In genomic region chr16:31113420-31114124, GRCh38 we compare ENCODE assay signal across 13 cellular contexts. TPM values are rescaled to one million over a fixed set of nuclear protein-coding genes. Genes with fewer than 3 reads are reported as not detected.
DNase-seq lines count a peak whose midpoint lies in the region; ATAC-seq lines count a peak whose summit lies in the region.
"Had no signal": no experiment of that assay in that cellular context is flagged by ENCODE, and none has a peak within 500 bp of the region (broad histone marks: within the 10 kb centered on the region; RNA-seq: fewer than 3 reads in every experiment).

No MANE protein-coding gene starts in this region.

- H3K4me1 Mint-ChIP-seq in activated naive CD4-positive, alpha-beta T cell treated with anti-CD3 and anti-CD28 coated beads for 36 hours (ENCODE audit: low read depth) = peaks cover 37% of the 10 kb centered on the region
- H3K4me1 Mint-ChIP-seq in activated CD4-positive, alpha-beta memory T cell treated with anti-CD3 and anti-CD28 coated beads for 36 hours (ENCODE audit: low read depth) = peaks cover 19% of the 10 kb centered on the region
- peaks cover 11 to 29% (median 22%) of the 10 kb centered on the region in 4 donors for H3K4me1 Mint-ChIP-seq in naive thymus-derived CD8-positive, alpha-beta T cell

- H3K36me3 ChIP-seq in thymus (ENCODE audit: control insufficient read depth, insufficient read depth) = peaks cover 37% of the 10 kb centered on the region

- H3K9me3 ChIP-seq in thymus (ENCODE audit: control insufficient read depth) = no peaks in the 10 kb centered on the region

- peaks cover 9% of the 10 kb centered on the region for H3K4me1 ChIP-seq in thymus (ENCODE audit: control insufficient read depth, insufficient read depth, low read length)

- no peak for ATAC-seq in activated naive CD4-positive, alpha-beta T cell treated with anti-CD3 and anti-CD28 coated beads, Interleukin-2, amount 50 U/mL, for 72 hours
- ATAC-seq in HG03442 (IDR thresholded peaks at IDR 0.05; ENCODE audit: unreplicated experiment) = no peak
- no peak for ATAC-seq in naive thymus-derived CD8-positive, alpha-beta T cell

- no peaks in the 10 kb centered on the region for H3K27me3 ChIP-seq in thymus (ENCODE audit: control insufficient read depth, insufficient read depth)

- H3K4me3 ChIP-seq in thymus (ENCODE audit: low read length) = no peak overlapping the region

- DNase-seq in activated naive CD4-positive, alpha-beta T cell treated with anti-CD3 and anti-CD28 coated beads for 36 hours = no peak
- no peak for DNase-seq in activated naive CD4-positive, alpha-beta T cell treated with anti-CD3 and anti-CD28 coated beads, Interleukin-2, amount 50 U/mL, for 72 hours (ENCODE audit: low spot score in 2 of 2)
- DNase-seq in activated CD4-positive, alpha-beta memory T cell treated with anti-CD3 and anti-CD28 coated beads for 36 hours = no peak
- DNase-seq in left kidney (ENCODE audit: low read depth, low spot score) (peak; percentile 68), NCI-H2081 treated with DMSO at 0.1 percent for 48 hours (lab: John Stamatoyannopoulos, UW) (no peak)
- DNase-seq in naive thymus-derived CD8-positive, alpha-beta T cell = no peak
- DNase-seq: NCI-H524 had no signal

- H3K27me3 Mint-ChIP-seq in activated naive CD4-positive, alpha-beta T cell treated with anti-CD3 and anti-CD28 coated beads for 36 hours (ENCODE audit: low read depth) = no peaks in the 10 kb centered on the region
- H3K27me3 Mint-ChIP-seq in activated CD4-positive, alpha-beta memory T cell treated with anti-CD3 and anti-CD28 coated beads for 36 hours = no peaks in the 10 kb centered on the region
- no peaks in the 10 kb centered on the region for H3K27me3 Mint-ChIP-seq in naive thymus-derived CD8-positive, alpha-beta T cell

- H3K4me3 Mint-ChIP-seq in activated naive CD4-positive, alpha-beta T cell treated with anti-CD3 and anti-CD28 coated beads for 36 hours = no peak overlapping the region
- no peak overlapping the region for H3K4me3 Mint-ChIP-seq in activated CD4-positive, alpha-beta memory T cell treated with anti-CD3 and anti-CD28 coated beads for 36 hours
- peak overlapping the region in 3 of 10 donors; percentile 19 to 50 (median 20) for H3K4me3 Mint-ChIP-seq in naive thymus-derived CD8-positive, alpha-beta T cell

- H3K27ac Mint-ChIP-seq in activated naive CD4-positive, alpha-beta T cell treated with anti-CD3 and anti-CD28 coated beads for 36 hours = peak overlapping the region; percentile 63
- peak overlapping the region in 1 of 2 donors; percentile 75 for H3K27ac Mint-ChIP-seq in activated naive CD4-positive, alpha-beta T cell treated with anti-CD3 and anti-CD28 coated beads, Interleukin-2, amount 50 U/mL, for 72 hours
- H3K27ac Mint-ChIP-seq in activated CD4-positive, alpha-beta memory T cell treated with anti-CD3 and anti-CD28 coated beads for 36 hours = peak overlapping the region; percentile 11
- H3K27ac Mint-ChIP-seq in naive thymus-derived CD8-positive, alpha-beta T cell = peak overlapping the region in 4 of 10 donors; percentile 15 to 69 (median 34)

- H3K9me3 Mint-ChIP-seq in activated naive CD4-positive, alpha-beta T cell treated with anti-CD3 and anti-CD28 coated beads for 36 hours = no peaks in the 10 kb centered on the region
- no peaks in the 10 kb centered on the region for H3K9me3 Mint-ChIP-seq in activated naive CD4-positive, alpha-beta T cell treated with anti-CD3 and anti-CD28 coated beads, Interleukin-2, amount 50 U/mL, for 72 hours
- H3K9me3 Mint-ChIP-seq in activated CD4-positive, alpha-beta memory T cell treated with anti-CD3 and anti-CD28 coated beads for 36 hours = no peaks in the 10 kb centered on the region
- no peaks in the 10 kb centered on the region for H3K9me3 Mint-ChIP-seq in naive thymus-derived CD8-positive, alpha-beta T cell

- intact Hi-C loops in activated naive CD4-positive, alpha-beta T cell treated with anti-CD3 and anti-CD28 coated beads for 36 hours (cut with micrococcal nuclease) = no loop called here
- intact Hi-C loops in activated CD4-positive, alpha-beta memory T cell treated with anti-CD3 and anti-CD28 coated beads for 36 hours (cut with micrococcal nuclease) = no loop called here

- POLR2A ChIA-PET in activated CD4-positive, alpha-beta memory T cell treated with anti-CD3 and anti-CD28 coated beads for 36 hours (lab: Charles Lee) = no interaction called here
- POLR2A ChIA-PET in naive thymus-derived CD8-positive, alpha-beta T cell (lab: Charles Lee) = interaction anchor here (1.4 to 1.7 kb wide), 2 partner anchors 29 to 65 kb away, joined by 5 to 6 read pairs; no protein-coding TSS in a partner anchor

- H3K36me3 Mint-ChIP-seq in activated naive CD4-positive, alpha-beta T cell treated with anti-CD3 and anti-CD28 coated beads for 36 hours (ENCODE audit: low read depth) = peaks cover 11% of the 10 kb centered on the region
- H3K36me3 Mint-ChIP-seq in activated naive CD4-positive, alpha-beta T cell treated with anti-CD3 and anti-CD28 coated beads, Interleukin-2, amount 50 U/mL, for 72 hours = peaks cover 7 to 19% of the 10 kb centered on the region in 2 donors
- peaks cover 12% of the 10 kb centered on the region for H3K36me3 Mint-ChIP-seq in activated CD4-positive, alpha-beta memory T cell treated with anti-CD3 and anti-CD28 coated beads for 36 hours
- peaks cover 0 to 23% (median 2%) of the 10 kb centered on the region in 3 donors for H3K36me3 Mint-ChIP-seq in naive thymus-derived CD8-positive, alpha-beta T cell

- peak overlapping the region; percentile 25 for H3K27ac ChIP-seq in thymus (ENCODE audit: low read depth)

- 59% methylated on average over 2 of the region's 2 CpGs for WGBS in thymus

- CTCF ChIA-PET in activated naive CD4-positive, alpha-beta T cell treated with anti-CD3 and anti-CD28 coated beads for 36 hours (lab: Charles Lee) = no interaction called here
- CTCF ChIA-PET in activated CD4-positive, alpha-beta memory T cell treated with anti-CD3 and anti-CD28 coated beads for 36 hours (lab: Charles Lee) = interaction anchor here (0.9 to 1.2 kb wide), 2 partner anchors 28 to 29 kb away, joined by 4 to 5 read pairs; no protein-coding TSS in a partner anchor

RNA-seq across cellular contexts. Expression of gene KAT8, which starts 3.9 kb away (rescaled TPM):
- total RNA-seq in activated naive CD4-positive, alpha-beta T cell treated with anti-CD3 and anti-CD28 coated beads for 36 hours = 10 to 100 TPM; 58.1 to 64.5 TPM
- total RNA-seq in activated naive CD4-positive, alpha-beta T cell treated with anti-CD3 and anti-CD28 coated beads, Interleukin-2, amount 50 U/mL, for 72 hours = 10 to 100 TPM; 57.8 to 88.5 TPM
- 10 to 100 TPM; 48.8 to 49.6 TPM for total RNA-seq in activated CD4-positive, alpha-beta memory T cell treated with anti-CD3 and anti-CD28 coated beads for 36 hours
- polyA plus RNA-seq in thymus = 72.9 TPM
- total RNA-seq in naive thymus-derived CD8-positive, alpha-beta T cell = 100 to 1,000 TPM; 118 to 123 TPM
- 10 to 100 TPM; 58.0 to 90.5 (median 67.4) TPM for polyA plus RNA-seq in naive thymus-derived CD8-positive, alpha-beta T cell

RNA-seq across cellular contexts. Expression of gene BCKDK, which starts 5.4 kb away (rescaled TPM):
- total RNA-seq in activated naive CD4-positive, alpha-beta T cell treated with anti-CD3 and anti-CD28 coated beads for 36 hours = 10 to 100 TPM; 21.3 to 23.1 TPM
- 10 to 100 TPM; 18.3 to 61.0 TPM for total RNA-seq in activated naive CD4-positive, alpha-beta T cell treated with anti-CD3 and anti-CD28 coated beads, Interleukin-2, amount 50 U/mL, for 72 hours
- total RNA-seq in activated CD4-positive, alpha-beta memory T cell treated with anti-CD3 and anti-CD28 coated beads for 36 hours = 10 to 100 TPM; 38.5 to 40.5 TPM
- polyA plus RNA-seq in thymus = 16.7 TPM
- total RNA-seq in naive thymus-derived CD8-positive, alpha-beta T cell = 10 to 100 TPM; 17.1 to 19.7 TPM
- polyA plus RNA-seq in naive thymus-derived CD8-positive, alpha-beta T cell = 10 to 100 TPM; 20.8 to 30.8 (median 23.4) TPM

RNA-seq across cellular contexts. Expression of gene VKORC1, which starts 19.0 kb away (rescaled TPM):
- total RNA-seq in activated naive CD4-positive, alpha-beta T cell treated with anti-CD3 and anti-CD28 coated beads for 36 hours = 10 to 100 TPM; 43.4 to 47.8 TPM
- 10 to 100 TPM; 41.4 to 91.4 TPM for total RNA-seq in activated naive CD4-positive, alpha-beta T cell treated with anti-CD3 and anti-CD28 coated beads, Interleukin-2, amount 50 U/mL, for 72 hours
- total RNA-seq in activated CD4-positive, alpha-beta memory T cell treated with anti-CD3 and anti-CD28 coated beads for 36 hours = 10 to 100 TPM; 67.3 to 72.3 TPM
- polyA plus RNA-seq in thymus = 48.7 TPM
- 10 to 100 TPM; 42.0 to 47.8 TPM for total RNA-seq in naive thymus-derived CD8-positive, alpha-beta T cell
- 100 to 1,000 TPM in 1 of 3 donors, 10 to 100 TPM in 2; 98.2 to 109 (median 99.1) TPM for polyA plus RNA-seq in naive thymus-derived CD8-positive, alpha-beta T cell

RNA-seq across cellular contexts. Expression of gene PRSS8, which starts 22.0 kb away (rescaled TPM):
- not detected for total RNA-seq in activated naive CD4-positive, alpha-beta T cell treated with anti-CD3 and anti-CD28 coated beads for 36 hours
- total RNA-seq in activated naive CD4-positive, alpha-beta T cell treated with anti-CD3 and anti-CD28 coated beads, Interleukin-2, amount 50 U/mL, for 72 hours = not detected
- not detected for total RNA-seq in activated CD4-positive, alpha-beta memory T cell treated with anti-CD3 and anti-CD28 coated beads for 36 hours
- polyA plus RNA-seq in thymus = 18.2 TPM
- total RNA-seq in naive thymus-derived CD8-positive, alpha-beta T cell = not detected
- polyA plus RNA-seq in naive thymus-derived CD8-positive, alpha-beta T cell = not detected
- total RNA-seq: activated CD8-positive, alpha-beta memory T cell treated with anti-CD3 and anti-CD28 coated beads for 36 hours; dermis microvascular lymphatic vessel endothelial cell; mononuclear cell had no signal
- polyA plus RNA-seq: BJ had no signal

RNA-seq across cellular contexts. Expression of gene PRSS53, which starts 24.8 kb away (rescaled TPM):
- total RNA-seq in activated naive CD4-positive, alpha-beta T cell treated with anti-CD3 and anti-CD28 coated beads for 36 hours = 1 to 10 TPM; 4.1 to 5.2 TPM
- 10 to 100 TPM in 1 of 2 donors, 1 to 10 TPM in 1; 7.4 to 12.1 TPM for total RNA-seq in activated naive CD4-positive, alpha-beta T cell treated with anti-CD3 and anti-CD28 coated beads, Interleukin-2, amount 50 U/mL, for 72 hours
- total RNA-seq in activated CD4-positive, alpha-beta memory T cell treated with anti-CD3 and anti-CD28 coated beads for 36 hours = 1 to 10 TPM; 3.4 to 5.3 TPM
- polyA plus RNA-seq in thymus = 2.9 TPM
- 10 to 100 TPM; 11.1 to 11.4 TPM for total RNA-seq in naive thymus-derived CD8-positive, alpha-beta T cell
- polyA plus RNA-seq in naive thymus-derived CD8-positive, alpha-beta T cell = under 1 TPM; 0.49 to 0.54 (median 0.51) TPM
